ENCODE assay signal across 18 cellular contexts in genomic region chr2:200185575-200186103, GRCh38.
A peak's percentile ranks its signal among the peaks of the same experiment; 100 is the strongest.
DNase-seq lines count a peak whose midpoint lies in the region; ATAC-seq and TF ChIP-seq lines count a peak whose summit lies in the region.
"Had no signal": no experiment of that assay in that cellular context is flagged by ENCODE, and none has a peak within 500 bp of the region (broad histone marks: within the 10 kb centered on the region; RNA-seq: fewer than 3 reads in every experiment).

No MANE protein-coding gene starts in this region.

- H2BK120ac ChIP-seq in neuronal stem cell (ENCODE audit: low read depth, low read length), result no peak overlapping the region

- no peak overlapping the region for H3K18ac ChIP-seq in neuronal stem cell (ENCODE audit: low read length)

- H3K4me2 ChIP-seq in GM23338 (no peak overlapping the region), hepatocyte (peak overlapping the region; percentile 59), neuronal stem cell (ENCODE audit: insufficient read depth, low read length, poor library complexity, severe bottlenecking) (no peak overlapping the region)

- no peaks in the 10 kb centered on the region for H3K27me3 ChIP-seq in GM23338 (ENCODE audit: insufficient read depth)
- no peaks in the 10 kb centered on the region for H3K27me3 ChIP-seq in hepatocyte
- no peaks in the 10 kb centered on the region for H3K27me3 ChIP-seq in neuronal stem cell (ENCODE audit: control insufficient read depth in 3 of 3, insufficient read depth in 3 of 3, low read depth in 1 of 3, low read length in 3 of 3)
- no peaks in the 10 kb centered on the region for H3K27me3 ChIP-seq in stomach

- 56% methylated on average over 5 of the region's 5 CpGs for WGBS in hepatocyte (ENCODE audit: low lambda C conversion rate, missing lambda C conversion rate)
- WGBS in neuronal stem cell (ENCODE audit: extremely low coverage in 2 of 2, insufficient read length in 2 of 2, insufficient replicate concordance in 1 of 2), 2 donors, result no CpG with 5 or more reads among the region's 5 CpGs
- 67 to 78% (median 72%) methylated on average over 5 of the region's 5 CpGs for WGBS in stomach, 5 donors

- H3K9me3 Mint-ChIP-seq in GM23338, result peaks cover 4% of the 10 kb centered on the region
- H3K9me3 Mint-ChIP-seq: IgD-negative memory B cell had no signal

- H3K4me1 Mint-ChIP-seq in GM23338, result peaks cover 15% of the 10 kb centered on the region
- H3K4me1 Mint-ChIP-seq: IgD-negative memory B cell had no signal

- no peak for TF ChIP-seq CTCF in GM23338 (conservative IDR thresholded peaks at IDR 0.05; ENCODE audit: low read depth in 2 of 2)
- TF ChIP-seq CTCF in hepatocyte (IDR thresholded peaks at IDR 0.05; ENCODE audit: poor library complexity), result no peak
- TF ChIP-seq CTCF in stomach (IDR thresholded peaks at IDR 0.05), result no peak

- no peak overlapping the region for H2BK5ac ChIP-seq in neuronal stem cell (ENCODE audit: low read length)

- no peak overlapping the region for H4K91ac ChIP-seq in neuronal stem cell (ENCODE audit: low read depth, low read length, poor library complexity)

- H3K79me2 ChIP-seq in GM23338 (replicated peaks; ENCODE audit: insufficient read depth) (no peaks in the 10 kb centered on the region), hepatocyte (no peaks in the 10 kb centered on the region)

- no peak for ATAC-seq in GM23338

- H3K4me3 ChIP-seq in GM23338, result no peak overlapping the region
- no peak overlapping the region for H3K4me3 ChIP-seq in hepatocyte
- H3K4me3 ChIP-seq in neuronal stem cell (ENCODE audit: low read length in 2 of 2), result no peak overlapping the region
- no peak overlapping the region for H3K4me3 ChIP-seq in stomach
- H3K4me3 ChIP-seq: HAP-1 had no signal

- TF ChIP-seq EP300 in stomach (IDR thresholded peaks at IDR 0.05), result no peak

- H2AFZ ChIP-seq in GM23338 (peak overlapping the region; percentile 69), hepatocyte (peak overlapping the region; percentile 36), neuronal stem cell (ENCODE audit: low read length) (peak overlapping the region; percentile 66)

- intact Hi-C loops in stomach (cut with DNase I; ENCODE audit: low total_unique reads), result no loop called here

- no peaks in the 10 kb centered on the region for H3K9me3 ChIP-seq in hepatocyte (ENCODE audit: low read depth)
- H3K9me3 ChIP-seq in neuronal stem cell (replicated peaks in 1 of 2; ENCODE audit: control insufficient read depth in 2 of 2, insufficient read depth in 1 of 2, low read depth in 1 of 2, low read length in 2 of 2), result no peaks in the 10 kb centered on the region
- H3K9me3 ChIP-seq in stomach, result no peaks in the 10 kb centered on the region
- H3K9me3 ChIP-seq: HAP-1 had no signal

- no peak overlapping the region for H3K9ac ChIP-seq in neuronal stem cell (ENCODE audit: low read depth, low read length, poor library complexity)

- no peak overlapping the region for H3K14ac ChIP-seq in neuronal stem cell (ENCODE audit: low read length)

- peaks cover 14% of the 10 kb centered on the region for H3K9me2 ChIP-seq in GM23338 (ENCODE audit: insufficient read depth)
- no peaks in the 10 kb centered on the region for H3K9me2 ChIP-seq in hepatocyte (replicated peaks; ENCODE audit: insufficient read depth)

- TF ChIP-seq POLR2A in stomach (IDR thresholded peaks at IDR 0.05), result no peak

- no peak overlapping the region for H3K23ac ChIP-seq in neuronal stem cell (ENCODE audit: low read depth, low read length, poor library complexity)

- peaks cover 3% of the 10 kb centered on the region; the same call in 2 of the 3 replicates for H3K36me3 Mint-ChIP-seq in GM23338 (ENCODE audit: low read depth)
- H3K36me3 Mint-ChIP-seq: IgD-negative memory B cell had no signal

- H3K27ac ChIP-seq in GM23338 (ENCODE audit: low read depth), result no peak overlapping the region
- peak overlapping the region; percentile 10 for H3K27ac ChIP-seq in hepatocyte
- H3K27ac ChIP-seq in neuronal stem cell (replicated peaks; ENCODE audit: low read length), result peak overlapping the region; percentile 23
- no peak overlapping the region for H3K27ac ChIP-seq in stomach

- H3K79me1 ChIP-seq in neuronal stem cell (ENCODE audit: low read depth, low read length), result no peaks in the 10 kb centered on the region

- peaks cover 15% of the 10 kb centered on the region for H3K4me1 ChIP-seq in GM23338 (ENCODE audit: insufficient read depth)
- peaks cover 3% of the 10 kb centered on the region for H3K4me1 ChIP-seq in hepatocyte (ENCODE audit: insufficient read depth)
- peaks cover 3 to 12% of the 10 kb centered on the region in 2 donors for H3K4me1 ChIP-seq in neuronal stem cell (ENCODE audit: control insufficient read depth in 2 of 2, insufficient read depth in 1 of 2, low read depth in 1 of 2, low read length in 2 of 2)
- H3K4me1 ChIP-seq in stomach, result peaks cover 0 to 9% (median 0%) of the 10 kb centered on the region in 4 donors

- no peak overlapping the region for H3K27ac Mint-ChIP-seq in GM23338
- H3K27ac Mint-ChIP-seq: IgD-negative memory B cell had no signal

- H4K20me1 ChIP-seq in GM23338 (replicated peaks; ENCODE audit: insufficient read depth), result no peaks in the 10 kb centered on the region
- no peaks in the 10 kb centered on the region for H4K20me1 ChIP-seq in hepatocyte (ENCODE audit: insufficient read depth, poor library complexity, severe bottlenecking)

- no peak overlapping the region for H3K4ac ChIP-seq in neuronal stem cell (ENCODE audit: low read length)

- no peak overlapping the region for H4K8ac ChIP-seq in neuronal stem cell (ENCODE audit: low read depth, low read length)

- peaks cover 4% of the 10 kb centered on the region for H3K27me3 Mint-ChIP-seq in GM23338 (ENCODE audit: insufficient read depth, low read depth, poor library complexity)

- no peak overlapping the region for H3K4me3 Mint-ChIP-seq in GM23338
- H3K4me3 Mint-ChIP-seq: IgD-negative memory B cell had no signal

- H3K36me3 ChIP-seq in GM23338 (ENCODE audit: insufficient read depth) (0 out of 2 replicates have a peak, but pooled peaks cover 7% of the 10 kb centered on the region), hepatocyte (replicated peaks; ENCODE audit: insufficient read depth, low read depth) (no peaks in the 10 kb centered on the region), neuronal stem cell (replicated peaks in 1 of 2; ENCODE audit: control insufficient read depth in 2 of 2, insufficient read depth in 2 of 2, low read length in 2 of 2) (no peaks in the 10 kb centered on the region), stomach (no peaks in the 10 kb centered on the region)
- H3K36me3 ChIP-seq: HAP-1 had no signal

- H2BK15ac ChIP-seq in neuronal stem cell (ENCODE audit: low read length), result no peak overlapping the region

- H2AK5ac ChIP-seq in neuronal stem cell (ENCODE audit: low read depth, low read length), result no peak overlapping the region

- no peaks in the 10 kb centered on the region for H3F3A ChIP-seq in GM23338 (replicated peaks; ENCODE audit: low read depth)

- no peak overlapping the region for H2BK12ac ChIP-seq in neuronal stem cell (ENCODE audit: low read length)

- DNase-seq in GM23338 (ENCODE audit: low spot score), result no peak
- peak; percentile 21 to 61 for DNase-seq in NCI-H524 (lab: John Stamatoyannopoulos, UW)
- no peak for DNase-seq in hepatocyte (ENCODE audit: low spot score)
- no peak for DNase-seq in neuronal stem cell (ENCODE audit: low spot score)
- DNase-seq in stomach, result no peak
- no peak for DNase-seq in GM19238 (ENCODE audit: insufficient read length, low spot score)
- no peak for DNase-seq in NCI-H1048 (lab: John Stamatoyannopoulos, UW)
- DNase-seq in AML-193 (lab: John Stamatoyannopoulos, UW), result no peak
- DNase-seq: 8988T, DMS153, EL, MV-4-11, NCI-H146, NCI-H2107, NCI-H526, SIG-M5 had no signal

TF ChIP-seq in GM23338, 12 proteins besides CTCF, POLR2A, EP300 and RAD21 (continues in another document):
- TF ChIP-seq ETS1 (IDR thresholded peaks at IDR 0.05), result no peak
- no peak for TF ChIP-seq ZNF331 (CRISPR knock-in tag; IDR thresholded peaks at IDR 0.05; ENCODE audit: low read depth)
- TF ChIP-seq ZNF114 (CRISPR knock-in tag; IDR thresholded peaks at IDR 0.05), result no peak
- no peak for TF ChIP-seq JUNB (IDR thresholded peaks at IDR 0.05; ENCODE audit: unreplicated experiment)
- no peak for TF ChIP-seq NANOG (IDR thresholded peaks at IDR 0.05; ENCODE audit: borderline replicate concordance)

Comparison
In these comparisons a context has a peak if more than half of its experiments do, and no peak if none do; other contexts are left out.
1. DNase-seq: peak in NCI-H524 (2 of 2); none in GM23338 (single experiment), hepatocyte (single experiment), neuronal stem cell (single experiment), stomach (single experiment), GM19238 (single experiment), NCI-H1048 (single experiment) and AML-193 (0 of 2).
2. H3K27ac ChIP-seq: peak in hepatocyte (single experiment) and neuronal stem cell (single experiment); none in GM23338 (single experiment) and stomach (0 of 5).
3. Peak in every context shown above with its lines, with median percentiles within 50 percentile points of each other: H2AFZ ChIP-seq.